Comparison of ENCODE assay signal across 28 cellular contexts in genomic region chr7:142657376-142657775, GRCh38.
"Had no signal": no experiment of that assay in that cellular context is flagged by ENCODE, and none has a peak within 500 bp of the region (broad histone marks: within the 10 kb centered on the region; RNA-seq: fewer than 3 reads in every experiment).

No MANE protein-coding gene starts in this region.

- H3K36me3 Mint-ChIP-seq: naive B cell; stimulated activated naive B cell treated with anti-CD40 and anti-IgM and Interleukin-4, amounts not matched to agents 10 μg/mL and 1 μg/mL and 100 μg/mL, for 72 hours; type B pancreatic cell had no signal

- H3K9me3 ChIP-seq: neutrophil, pancreas, prostate gland, right lobe of liver, spleen, stomach, thoracic aorta, thyroid gland, transverse colon, upper lobe of right lung, uterus had no signal

- DNase-seq: naive B cell; naive thymus-derived CD8-positive, alpha-beta T cell; nephron progenitor cell; pancreas; right cardiac atrium; right lobe of liver; spleen; stimulated activated CD4-positive, alpha-beta T cell treated with anti-CD3 and anti-CD28 coated beads, Interleukin-12 subunit alpha, Interleukin-12 subunit beta, amount 100 ng/mL, for 4 hours; stimulated activated CD4-positive, alpha-beta T cell treated with anti-CD3 and anti-CD28 coated beads, Interleukin-1b, Interleukin-23, amount 100 ng/mL, for 48 hours; stimulated activated CD4-positive, alpha-beta T cell treated with anti-CD3 and anti-CD28 coated beads, Interleukin-4, amount 100 ng/mL, for 1 hour; stimulated activated CD4-positive, alpha-beta T cell treated with anti-CD3 and anti-CD28 coated beads, Interleukin-4, amount 100 ng/mL, for 4 hours; stimulated activated CD8-positive, alpha-beta memory T cell treated with anti-CD3 and anti-CD28 coated beads, Interleukin-4, amount 100 ng/mL, for 48 hours; stimulated activated naive B cell treated with anti-CD40 and anti-IgM and Interleukin-4, amounts not matched to agents 10 μg/mL and 1 μg/mL and 100 μg/mL, for 72 hours; stimulated activated naive CD4-positive, alpha-beta T cell treated with Interleukin-2 at 50 U/mL for 16 hours; stomach; thyroid gland; transverse colon; upper lobe of right lung; uterus had no signal

- H3K4me1 ChIP-seq: pancreas, prostate gland, right lobe of liver, spleen, stomach, thyroid gland, transverse colon, upper lobe of right lung, uterus had no signal

- H3K36me3 ChIP-seq: neutrophil, pancreas, prostate gland, right lobe of liver, spleen, stomach, thoracic aorta, thyroid gland, transverse colon, upper lobe of right lung, uterus had no signal

- H3K27me3 Mint-ChIP-seq: naive thymus-derived CD8-positive, alpha-beta T cell; stimulated activated naive CD8-positive, alpha-beta T cell treated with anti-CD3 and anti-CD28 coated beads, Interleukin-15, Interleukin-2, amounts not matched to agents 100 ng/mL and 50 ng/mL, for 24 hours had no signal

- H3K4me1 Mint-ChIP-seq: naive B cell; nephron progenitor cell; stimulated activated naive B cell treated with anti-CD40 and anti-IgM and Interleukin-4, amounts not matched to agents 10 μg/mL and 1 μg/mL and 100 μg/mL, for 72 hours had no signal

- H3K27ac ChIP-seq: neutrophil, prostate gland, right lobe of liver, skin epidermis, spleen, stomach, thoracic aorta, thyroid gland, transverse colon, upper lobe of right lung, uterus had no signal

- H3K4me3 ChIP-seq: pancreas, prostate gland, right lobe of liver, skin epidermis, smooth muscle cell, spleen, stomach, thoracic aorta, thyroid gland, transverse colon, upper lobe of right lung, uterus had no signal

- H3K9me3 Mint-ChIP-seq: naive thymus-derived CD8-positive, alpha-beta T cell; natural killer cell treated with Interleukin-12 subunit alpha and Interleukin-12 subunit beta and Interleukin-15 and Interleukin-18, amount 100 ng/mL, for 72 hours; stimulated activated naive CD8-positive, alpha-beta T cell treated with anti-CD3 and anti-CD28 coated beads, Interleukin-15, Interleukin-2, amounts not matched to agents 100 ng/mL and 50 ng/mL, for 24 hours; type B pancreatic cell had no signal

- H3K27me3 ChIP-seq: neutrophil, pancreas, right lobe of liver, spleen, stomach, thyroid gland, transverse colon, upper lobe of right lung, uterus had no signal

- H3K4me3 Mint-ChIP-seq: naive B cell; naive thymus-derived CD8-positive, alpha-beta T cell; natural killer cell treated with Interleukin-12 subunit alpha and Interleukin-12 subunit beta and Interleukin-15 and Interleukin-18, amount 100 ng/mL, for 72 hours; nephron progenitor cell; neural crest cell; stimulated activated naive B cell treated with anti-CD40 and anti-IgM and Interleukin-4, amounts not matched to agents 10 μg/mL and 1 μg/mL and 100 μg/mL, for 72 hours; type B pancreatic cell had no signal

- H3K27ac Mint-ChIP-seq: naive B cell; natural killer cell treated with Interleukin-12 subunit alpha and Interleukin-12 subunit beta and Interleukin-15 and Interleukin-18, amount 100 ng/mL, for 72 hours; nephron progenitor cell; stimulated activated naive CD8-positive, alpha-beta T cell treated with anti-CD3 and anti-CD28 coated beads, Interleukin-15, Interleukin-2, amounts not matched to agents 100 ng/mL and 50 ng/mL, for 24 hours; type B pancreatic cell had no signal

- ATAC-seq: natural killer cell treated with Interleukin-12 subunit alpha and Interleukin-12 subunit beta and Interleukin-15 and Interleukin-18, amount 100 ng/mL, for 72 hours; right cardiac atrium; right lobe of liver; stimulated activated naive B cell treated with anti-CD40 and anti-IgM and Interleukin-4, amounts not matched to agents 10 μg/mL and 1 μg/mL and 100 μg/mL, for 72 hours; upper lobe of right lung had no signal
